Comparison of ENCODE assay signal across 8 cellular contexts in the genomic region with DNA sequence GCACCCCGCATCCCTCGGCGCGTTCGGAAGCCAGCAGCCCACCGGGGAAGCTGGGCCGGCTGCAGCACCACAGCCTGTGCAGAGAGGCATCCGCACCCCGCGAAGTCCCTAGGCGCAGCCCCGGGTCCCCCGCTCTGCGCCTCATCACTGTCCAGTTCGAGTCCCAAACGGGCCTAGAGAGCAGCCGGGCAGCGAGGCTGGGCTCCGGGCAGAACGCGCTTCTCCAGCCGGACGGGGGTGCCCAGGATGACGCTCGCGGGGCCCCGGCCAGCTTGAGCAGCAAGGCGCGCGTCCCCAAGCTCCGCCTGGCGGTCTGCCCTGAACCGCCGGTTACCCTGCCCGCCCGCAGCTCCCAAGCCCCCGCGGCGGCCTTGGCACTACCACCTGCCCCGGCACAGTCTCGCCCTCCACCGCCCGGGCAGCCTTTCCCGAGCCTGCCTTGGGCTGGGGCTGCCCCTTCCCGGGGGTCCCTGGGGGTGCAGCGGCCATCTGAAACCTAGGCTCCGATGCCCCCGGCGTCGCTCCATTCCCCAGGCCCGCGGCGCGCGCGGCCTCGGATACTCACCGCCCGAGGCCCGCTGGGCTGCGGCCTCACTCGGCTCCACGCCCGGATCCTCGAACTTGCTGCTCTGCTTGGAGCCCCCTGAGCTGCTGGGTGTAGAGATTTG. TPM values are rescaled to one million over a fixed set of nuclear protein-coding genes. Genes with fewer than 3 reads are reported as not detected.
DNase-seq lines count a peak whose midpoint lies in the region; ATAC-seq lines count a peak whose summit lies in the region.

No MANE protein-coding gene starts in this region.

- ATAC-seq in GM21367 (IDR thresholded peaks at IDR 0.05; ENCODE audit: unreplicated experiment) = peak; percentile 18

- peaks cover 4 to 11% of the 10 kb centered on the region in 2 donors for H3K4me1 ChIP-seq in duodenal mucosa (ENCODE audit: control insufficient read depth in 1 of 2, insufficient read depth in 2 of 2, low read length in 2 of 2)

- peak; percentile 73 for DNase-seq in COLO668 (lab: John Stamatoyannopoulos, UW; ENCODE audit: unreplicated experiment)
- DNase-seq in LoVo (ENCODE audit: low spot score) = peak; percentile 35
- peak; percentile 54 for DNase-seq in activated CD4-positive, alpha-beta T cell treated with anti-CD3 and anti-CD28 coated beads for 48 hours
- DNase-seq in lung microvascular endothelial cell (ENCODE audit: low read depth in 2 of 2) = peak; percentile 37 to 60
- peak; percentile 20 to 39 for DNase-seq in stimulated activated CD8-positive, alpha-beta memory T cell treated with anti-CD3 and anti-CD28 coated beads, Interleukin-2, amount 100 ng/mL, for 48 hours (ENCODE audit: low read depth in 2 of 2)
- DNase-seq in OCI-M2 (lab: John Stamatoyannopoulos, UW; ENCODE audit: unreplicated experiment) = no peak

- H3K27me3 ChIP-seq in duodenal mucosa (ENCODE audit: control insufficient read depth in 1 of 2, insufficient read depth in 2 of 2, low read length in 2 of 2) = peaks cover 2 to 4% of the 10 kb centered on the region in 2 donors

- H3K27ac ChIP-seq in duodenal mucosa (ENCODE audit: low read depth, low read length) = no peak overlapping the region

- H3K36me3 ChIP-seq in duodenal mucosa (ENCODE audit: control insufficient read depth in 1 of 2, insufficient read depth in 2 of 2, low read length in 2 of 2) = no peaks in the 10 kb centered on the region

- no peaks in the 10 kb centered on the region for H3K9me3 ChIP-seq in duodenal mucosa (ENCODE audit: control insufficient read depth in 1 of 2, low read length in 2 of 2)

- H3K9ac ChIP-seq in duodenal mucosa (ENCODE audit: low read depth in 1 of 2, low read length in 2 of 2) = peak overlapping the region; percentile 54 to 66

- peak overlapping the region; percentile 76 to 78 for H3K4me3 ChIP-seq in duodenal mucosa (ENCODE audit: low read depth in 1 of 2, low read length in 2 of 2)

RNA-seq across cellular contexts. Expression of gene SLC16A14, which starts 0.6 kb away (rescaled TPM):
- under 0.01 TPM in 2 replicates for total RNA-seq in lung microvascular endothelial cell
